In genomic region chr7:71301167-71301566, GRCh38 we compare ENCODE assay signal across 23 cellular contexts.
DNase-seq lines count a peak whose midpoint lies in the region; ATAC-seq, FAIRE-seq and TF ChIP-seq lines count a peak whose summit lies in the region.
"Had no signal": no experiment of that assay in that cellular context is flagged by ENCODE, and none has a peak within 500 bp of the region (broad histone marks: within the 10 kb centered on the region; RNA-seq: fewer than 3 reads in every experiment).

No MANE protein-coding gene starts in this region.

- H3K27me3 ChIP-seq in esophagus squamous epithelium: no peaks in the 10 kb centered on the region
- no peaks in the 10 kb centered on the region for H3K27me3 ChIP-seq in pancreas

- WGBS in esophagus squamous epithelium, 2 donors: 75 to 81% methylated on average over 4 of the region's 4 CpGs
- WGBS in pancreas, 2 donors: 89 to 93% methylated on average over 4 of the region's 4 CpGs

- H3K4me3 ChIP-seq in SK-N-MC: no peak overlapping the region
- H3K4me3 ChIP-seq in esophagus squamous epithelium: no peak overlapping the region
- no peak overlapping the region for H3K4me3 ChIP-seq in pancreas
- H3K4me3 ChIP-seq: A549 had no signal

- DNase-seq in SK-N-MC (ENCODE audit: low read depth, low spot score): no peak
- DNase-seq in esophagus squamous epithelium (lab: John Stamatoyannopoulos, UW): no peak
- no peak for DNase-seq in pancreas
- DNase-seq in stimulated activated CD4-positive, alpha-beta T cell treated with anti-CD3 and anti-CD28 coated beads, Interleukin-1b, Interleukin-23, amount 100 ng/mL, for 48 hours: no peak
- no peak for DNase-seq in GM19238 (ENCODE audit: insufficient read length, low spot score)
- DNase-seq in CD1c-positive myeloid dendritic cell (ENCODE audit: extremely low spot score): no peak
- DNase-seq in OCI-M1 (lab: John Stamatoyannopoulos, UW): no peak
- DNase-seq: AML-193; C1 segment of cervical spinal cord; Caco-2; CD8-positive, alpha-beta T cell; GF-D8; NCI-H1048; NCI-H1417; NCI-H1694; NCI-H2029 treated with DMSO at 0.1 percent for 48 hours; NCI-H2227 treated with DMSO at 0.1 percent for 48 hours; NCI-H526 treated with DMSO at 0.1 percent for 48 hours; SHP77 treated with DMSO at 0.1 percent for 48 hours had no signal

- intact Hi-C loops in esophagus squamous epithelium (cut with DNase I) (no loop called here), pancreas (cut with DNase I) (no loop called here)

- no peak for TF ChIP-seq POLR2A in esophagus squamous epithelium (IDR thresholded peaks at IDR 0.05)

- peak; percentile 97 for FAIRE-seq in pancreas (lab: Jason Lieb, UNC)
- FAIRE-seq: A549, GM12891, H54 had no signal

- H3K9me3 ChIP-seq in SK-N-MC (ENCODE audit: low read depth, low read length): no peaks in the 10 kb centered on the region
- no peaks in the 10 kb centered on the region for H3K9me3 ChIP-seq in esophagus squamous epithelium
- no peaks in the 10 kb centered on the region for H3K9me3 ChIP-seq in pancreas
- H3K9me3 ChIP-seq: A549, Caco-2 had no signal

- peaks cover 0 to 5% (median 0%) of the 10 kb centered on the region in 3 donors for H3K4me1 ChIP-seq in esophagus squamous epithelium
- H3K4me1 ChIP-seq in pancreas: no peaks in the 10 kb centered on the region
- H3K4me1 ChIP-seq: A549, Caco-2 had no signal

- TF ChIP-seq CTCF in esophagus squamous epithelium (IDR thresholded peaks at IDR 0.05) (no peak), pancreas (IDR thresholded peaks at IDR 0.05) (no peak)

- no peak for ATAC-seq in pancreas
- ATAC-seq: A549; CD8-positive, alpha-beta T cell; Panc1 had no signal

- no peaks in the 10 kb centered on the region for H3K36me3 ChIP-seq in SK-N-MC (ENCODE audit: insufficient read depth, low read length)
- H3K36me3 ChIP-seq in esophagus squamous epithelium: no peaks in the 10 kb centered on the region
- no peaks in the 10 kb centered on the region for H3K36me3 ChIP-seq in pancreas

- 0 out of 2 replicates have a peak overlapping the region, but pooled peaks have one; percentile 52 for H3K27ac ChIP-seq in SK-N-MC
- H3K27ac ChIP-seq in esophagus squamous epithelium: peak overlapping the region in 3 of 4 donors; percentile 22 to 48 (median 25)
- no peak overlapping the region for H3K27ac ChIP-seq in pancreas
- H3K27ac ChIP-seq: A549 had no signal

- H3K9ac ChIP-seq in SK-N-MC (ENCODE audit: insufficient read length): no peak overlapping the region

Comparison
In these comparisons a context has a peak if more than half of its experiments do, and no peak if none do; other contexts are left out.
1. H3K27ac ChIP-seq: peak in SK-N-MC (single experiment) and esophagus squamous epithelium (3 of 4); none in pancreas (0 of 4).